Comparison of ENCODE assay signal across 15 cellular contexts in genomic region chr1:153907134-153907533, GRCh38.
"Had no signal": no experiment of that assay in that cellular context is flagged by ENCODE, and none has a peak within 500 bp of the region (broad histone marks: within the 10 kb centered on the region; RNA-seq: fewer than 3 reads in every experiment).

No MANE protein-coding gene starts in this region.

- H3K4me1 ChIP-seq: neural progenitor cell had no signal

- H3K36me3 ChIP-seq: gastrocnemius medialis, neural progenitor cell, ovary had no signal

- H3K27me3 Mint-ChIP-seq: activated CD4-positive, alpha-beta memory T cell treated with anti-CD3 and anti-CD28 coated beads for 36 hours; stimulated activated naive CD8-positive, alpha-beta T cell treated with anti-CD3 and anti-CD28 coated beads, Interleukin-15, amount 100 ng/mL, for 72 hours had no signal

- DNase-seq: activated CD4-positive, alpha-beta memory T cell treated with anti-CD3 and anti-CD28 coated beads for 36 hours; endodermal cell; erythroblast; gastrocnemius medialis; heart left ventricle; left colon; lower lobe of right lung; ovary; sigmoid colon; spleen; stimulated activated naive CD8-positive, alpha-beta T cell treated with anti-CD3 and anti-CD28 coated beads, Interleukin-15, amount 100 ng/mL, for 72 hours; upper lobe of left lung had no signal

- H3K27ac ChIP-seq: heart left ventricle, lower lobe of right lung, neural progenitor cell, ovary, sigmoid colon, spleen, upper lobe of left lung had no signal

- H3K27me3 ChIP-seq: gastrocnemius medialis, heart left ventricle, neural progenitor cell, ovary, sigmoid colon, spleen, upper lobe of left lung had no signal

- H3K4me3 ChIP-seq: gastrocnemius medialis, heart left ventricle, lower lobe of right lung, neural progenitor cell, ovary, sigmoid colon, spleen, upper lobe of left lung had no signal

- H3K9me3 Mint-ChIP-seq: activated CD4-positive, alpha-beta memory T cell treated with anti-CD3 and anti-CD28 coated beads for 36 hours; activated T-helper 1 cell treated with anti-CD3 and anti-CD28 coated beads, Interleukin-12 subunit alpha, Interleukin-12 subunit beta, Interleukin-2, Interleukin-4 antibody, amounts not matched to agents 30 ng/mL and 10 ng/mL and 1 ng/mL, durations not matched to agents 14 hours and 24 hours and 36 hours; stimulated activated naive CD8-positive, alpha-beta T cell treated with anti-CD3 and anti-CD28 coated beads, Interleukin-15, amount 100 ng/mL, for 72 hours had no signal

- H3K27ac Mint-ChIP-seq: activated T-helper 1 cell treated with anti-CD3 and anti-CD28 coated beads, Interleukin-12 subunit alpha, Interleukin-12 subunit beta, Interleukin-2, Interleukin-4 antibody, amounts not matched to agents 30 ng/mL and 10 ng/mL and 1 ng/mL, durations not matched to agents 14 hours and 24 hours and 36 hours; endodermal cell; mesothelial cell of epicardium; neural progenitor cell had no signal

- H3K9me3 ChIP-seq: gastrocnemius medialis, heart left ventricle, lower lobe of right lung, ovary, sigmoid colon, spleen, upper lobe of left lung had no signal

- H3K4me3 Mint-ChIP-seq: activated CD4-positive, alpha-beta memory T cell treated with anti-CD3 and anti-CD28 coated beads for 36 hours; activated T-helper 1 cell treated with anti-CD3 and anti-CD28 coated beads, Interleukin-12 subunit alpha, Interleukin-12 subunit beta, Interleukin-2, Interleukin-4 antibody, amounts not matched to agents 30 ng/mL and 10 ng/mL and 1 ng/mL, durations not matched to agents 14 hours and 24 hours and 36 hours; endodermal cell; mesothelial cell of epicardium; neural progenitor cell; stimulated activated naive CD8-positive, alpha-beta T cell treated with anti-CD3 and anti-CD28 coated beads, Interleukin-15, amount 100 ng/mL, for 72 hours had no signal

- H3K4me1 Mint-ChIP-seq: endodermal cell, neural progenitor cell had no signal

- ATAC-seq: gastrocnemius medialis; heart left ventricle; left colon; lower lobe of right lung; stimulated activated naive CD8-positive, alpha-beta T cell treated with anti-CD3 and anti-CD28 coated beads, Interleukin-15, amount 100 ng/mL, for 72 hours had no signal
